7 cellular contexts compared by ENCODE assay signal in the genomic region with DNA sequence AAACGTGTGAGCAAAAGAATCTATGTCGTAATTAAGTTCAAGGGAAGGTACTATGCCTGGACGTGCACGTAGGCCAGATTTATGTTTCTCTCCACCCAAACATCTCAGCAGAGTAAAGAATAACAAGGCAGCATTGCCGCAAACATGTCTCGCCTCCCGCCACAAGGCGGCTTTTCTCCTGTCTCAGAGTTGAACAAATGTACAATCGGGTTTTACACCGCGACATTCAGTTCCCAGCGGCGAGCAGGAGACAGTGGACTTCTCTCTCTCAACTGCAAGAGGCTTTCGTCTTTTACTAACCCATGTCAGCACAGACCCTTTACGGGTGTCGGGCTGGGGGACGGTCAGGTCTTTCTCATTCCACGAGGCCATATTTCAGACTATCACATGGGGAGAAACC. TPM values are rescaled to one million over a fixed set of nuclear protein-coding genes. Genes with fewer than 3 reads are reported as not detected.
"Had no signal": no experiment of that assay in that cellular context is flagged by ENCODE, and none has a peak within 500 bp of the region (broad histone marks: within the 10 kb centered on the region; RNA-seq: fewer than 3 reads in every experiment).

No MANE protein-coding gene starts in this region.

RNA-seq across cellular contexts. Expression of a gene that starts 5.7 kb away (rescaled TPM):
- total RNA-seq: activated B cell treated with CpG ODN at 0.5 μM for 24 hours, bronchial epithelial cell, chondrocyte, endodermal cell, mononuclear cell, T-helper 17 cell had no signal
- polyA plus RNA-seq: lung had no signal
